ENCODE assay signal across 17 cellular contexts in genomic region chr2:199100326-199101110, GRCh38.
DNase-seq lines count a peak whose midpoint lies in the region; ATAC-seq and TF ChIP-seq lines count a peak whose summit lies in the region.
"Had no signal": no experiment of that assay in that cellular context is flagged by ENCODE, and none has a peak within 500 bp of the region (broad histone marks: within the 10 kb centered on the region; RNA-seq: fewer than 3 reads in every experiment).

No MANE protein-coding gene starts in this region.

- no peaks in the 10 kb centered on the region for H3K9me3 ChIP-seq in WERI-Rb-1 (ENCODE audit: severe bottlenecking)
- H3K9me3 ChIP-seq: adrenal gland, Peyer's patch, suprapubic skin had no signal

- TF ChIP-seq CTCF in AG09309 (IDR thresholded peaks at IDR 0.05; ENCODE audit: control insufficient read depth, insufficient read depth, low read depth, low read length, missing control alignments) (no peak), HFFc6 (IDR thresholded peaks at IDR 0.05) (no peak), fibroblast of the aortic adventitia (IDR thresholded peaks at IDR 0.05; ENCODE audit: insufficient read depth, low read length) (no peak), WERI-Rb-1 (IDR thresholded peaks at IDR 0.05; ENCODE audit: low read depth, low read length) (no peak)

- DNase-seq in AG09309 (ENCODE audit: low read depth) (peak; percentile 38), HFFc6 (no peak), NCI-H748 (lab: John Stamatoyannopoulos, UW; ENCODE audit: unreplicated experiment) (peak; percentile 87), fibroblast of the aortic adventitia (ENCODE audit: low read depth) (peak; percentile 38), WERI-Rb-1 (no peak), cortex of kidney (lab: John Stamatoyannopoulos, UW) (no peak), cerebellar cortex (ENCODE audit: low spot score) (no peak)
- DNase-seq: activated CD4-positive, alpha-beta T cell treated with anti-CD3 and anti-CD28 coated beads for 4 hours; activated T-cell treated with anti-CD3 and anti-CD28 coated beads, Interleukin-2, amount 50 U/mL, for 4 hours; adrenal gland; foreskin keratinocyte; NCI-H2107; Peyer's patch had no signal

- no peaks in the 10 kb centered on the region for H3K27me3 ChIP-seq in WERI-Rb-1 (ENCODE audit: insufficient read depth, low read depth, severe bottlenecking)
- H3K27me3 ChIP-seq: adrenal gland, foreskin keratinocyte, Peyer's patch, suprapubic skin had no signal

- H3K4me3 ChIP-seq in AG09309 (ENCODE audit: control insufficient read depth, low read depth, low read length) (peak overlapping the region; percentile 26), fibroblast of the aortic adventitia (ENCODE audit: low read depth, low read length) (no peak overlapping the region), WERI-Rb-1 (ENCODE audit: low read depth, low read length) (no peak overlapping the region)
- H3K4me3 ChIP-seq: adrenal gland, Peyer's patch, suprapubic skin had no signal

- H3K36me3 ChIP-seq in WERI-Rb-1 = no peaks in the 10 kb centered on the region
- H3K36me3 ChIP-seq: adrenal gland, Peyer's patch, suprapubic skin had no signal

- H3K27me3 Mint-ChIP-seq in HFFc6 (ENCODE audit: insufficient read depth) = no peaks in the 10 kb centered on the region

- H3K27ac ChIP-seq in WERI-Rb-1 = no peak overlapping the region
- H3K27ac ChIP-seq: adrenal gland, foreskin keratinocyte, parathyroid adenoma, Peyer's patch, suprapubic skin had no signal

- peaks cover 6% of the 10 kb centered on the region; the same call in 1 of the 2 replicates for H3K4me1 Mint-ChIP-seq in HFFc6 (ENCODE audit: low read depth)

- H3K27ac Mint-ChIP-seq in HFFc6 = peak overlapping the region; percentile 65; the same call in 1 of the 2 replicates
- H3K27ac Mint-ChIP-seq: T-helper 1 cell treated with Interleukin-12 subunit alpha and Interleukin-12 subunit beta and Interleukin-4 antibody, amounts not matched to agents 30 μg/mL and 1 μg/mL, for 36 hours had no signal

- no peak for ATAC-seq in HG02970 (IDR thresholded peaks at IDR 0.05; ENCODE audit: low FRiP score, unreplicated experiment)
- ATAC-seq: activated T-cell treated with anti-CD3 and anti-CD28 coated beads, Interleukin-2, amount 50 U/mL, for 4 hours; foreskin keratinocyte had no signal

- H3K9me3 Mint-ChIP-seq in HFFc6 = no peaks in the 10 kb centered on the region
- H3K9me3 Mint-ChIP-seq: activated T-cell treated with anti-CD3 and anti-CD28 coated beads, Interleukin-2, amount 50 U/mL, for 4 hours; T-helper 1 cell treated with Interleukin-12 subunit alpha and Interleukin-12 subunit beta and Interleukin-4 antibody, amounts not matched to agents 30 μg/mL and 1 μg/mL, for 36 hours had no signal

- no peaks in the 10 kb centered on the region for H3K36me3 Mint-ChIP-seq in HFFc6 (ENCODE audit: low read depth)

- no peak overlapping the region for H3K4me3 Mint-ChIP-seq in HFFc6
- H3K4me3 Mint-ChIP-seq: activated T-cell treated with anti-CD3 and anti-CD28 coated beads, Interleukin-2, amount 50 U/mL, for 4 hours; T-helper 1 cell treated with Interleukin-12 subunit alpha and Interleukin-12 subunit beta and Interleukin-4 antibody, amounts not matched to agents 30 μg/mL and 1 μg/mL, for 36 hours had no signal

Comparison
In these comparisons a context has a peak if more than half of its experiments do, and no peak if none do; other contexts are left out.
1. DNase-seq: peak in AG09309 (single experiment), NCI-H748 (single experiment) and fibroblast of the aortic adventitia (single experiment); none in HFFc6 (single experiment), WERI-Rb-1 (single experiment), cortex of kidney (single experiment) and cerebellar cortex (single experiment).